ENCODE assay signal across 25 cellular contexts in the genomic region with DNA sequence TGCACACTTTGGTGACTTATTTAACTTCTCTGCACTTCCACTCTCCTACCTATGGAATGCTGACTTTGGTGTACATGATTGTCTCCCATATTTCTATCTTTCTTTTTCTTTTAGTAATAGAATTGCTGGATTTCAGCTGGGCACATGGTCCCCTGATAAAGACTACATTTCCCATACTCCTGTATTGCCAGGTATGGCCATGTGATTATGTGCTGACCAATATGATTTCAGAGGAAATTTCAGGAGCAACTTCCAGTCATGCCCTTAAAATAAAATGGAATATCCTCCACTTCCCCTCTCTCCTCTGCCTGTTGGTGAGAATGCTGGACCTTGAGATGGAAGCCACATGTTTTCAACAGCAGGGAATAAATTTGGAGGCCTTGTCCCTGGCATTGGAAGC.
"Had no signal": no experiment of that assay in that cellular context is flagged by ENCODE, and none has a peak within 500 bp of the region (broad histone marks: within the 10 kb centered on the region; RNA-seq: fewer than 3 reads in every experiment).

No MANE protein-coding gene starts in this region.

- H3K4me3 ChIP-seq: breast epithelium, esophagus muscularis mucosa, heart right ventricle, left lung, lung, mucosa of descending colon, spleen, transverse colon had no signal

- H3K36me3 Mint-ChIP-seq: activated CD4-positive, alpha-beta memory T cell treated with anti-CD3 and anti-CD28 coated beads for 36 hours; activated naive CD4-positive, alpha-beta T cell treated with anti-CD3 and anti-CD28 coated beads, Interleukin-2, amount 50 U/mL, for 24 hours; natural killer cell treated with Interleukin-12 subunit alpha and Interleukin-12 subunit beta and Interleukin-15 and Interleukin-18, amount 100 ng/mL, for 72 hours had no signal

- H3K9me3 ChIP-seq: breast epithelium, esophagus muscularis mucosa, heart right ventricle, left lung, mucosa of descending colon, spleen, transverse colon had no signal

- ATAC-seq: activated CD4-positive, CD25-positive, alpha-beta regulatory T cell treated with anti-CD3 and anti-CD28 coated beads, Interleukin-2, amount 50 U/mL, for 24 hours; activated naive CD8-positive, alpha-beta T cell treated with anti-CD3 and anti-CD28 coated beads, Interleukin-2, amount 50 U/mL, for 24 hours; activated T-cell treated with anti-CD3 and anti-CD28 coated beads, Interleukin-2, amount 50 U/mL, for 4 hours; foreskin keratinocyte; heart right ventricle; left lung; mucosa of descending colon; natural killer cell treated with Interleukin-12 subunit alpha and Interleukin-12 subunit beta and Interleukin-15 and Interleukin-18, amount 100 ng/mL, for 72 hours; right cardiac atrium had no signal

- H3K4me1 ChIP-seq: breast epithelium, esophagus muscularis mucosa, foreskin keratinocyte, heart right ventricle, left lung, spleen, transverse colon had no signal

- H3K27me3 ChIP-seq: foreskin keratinocyte had no signal

- H3K36me3 ChIP-seq: breast epithelium, esophagus muscularis mucosa, heart right ventricle, left lung, spleen, transverse colon had no signal

- H3K27ac ChIP-seq: breast epithelium, esophagus muscularis mucosa, foreskin keratinocyte, heart right ventricle, left lung, spleen, transverse colon, VCaP had no signal

- H3K9me3 Mint-ChIP-seq: activated CD4-positive, alpha-beta memory T cell treated with anti-CD3 and anti-CD28 coated beads for 36 hours; activated naive CD4-positive, alpha-beta T cell treated with anti-CD3 and anti-CD28 coated beads, Interleukin-2, amount 50 U/mL, for 24 hours; activated naive CD8-positive, alpha-beta T cell treated with anti-CD3 and anti-CD28 coated beads, Interleukin-2, amount 50 U/mL, for 24 hours; activated T-cell treated with anti-CD3 and anti-CD28 coated beads, Interleukin-2, amount 50 U/mL, for 4 hours; activated T-helper 2 cell treated with anti-CD3 and anti-CD28 coated beads, Interferon-gamma antibody, Interleukin-2, Interleukin-4, amounts not matched to agents 10 μg/mL and 5 μg/mL and 100 μg/mL, durations not matched to agents 14 hours and 24 hours and 36 hours; dendritic cell treated with granulocyte-macrophage colony-stimulating factor and Interleukin-4, amounts not matched to agents 40 ng/mL and 50 ng/mL, for 4 days; natural killer cell treated with Interleukin-12 subunit alpha and Interleukin-12 subunit beta and Interleukin-15 and Interleukin-18, amount 100 ng/mL, for 72 hours had no signal

- H3K4me1 Mint-ChIP-seq: activated naive CD4-positive, alpha-beta T cell treated with anti-CD3 and anti-CD28 coated beads, Interleukin-2, amount 50 U/mL, for 24 hours; activated naive CD8-positive, alpha-beta T cell treated with anti-CD3 and anti-CD28 coated beads, Interleukin-2, amount 50 U/mL, for 24 hours had no signal

- DNase-seq: activated CD4-positive, alpha-beta memory T cell treated with anti-CD3 and anti-CD28 coated beads for 36 hours; activated CD4-positive, alpha-beta T cell treated with anti-CD3 and anti-CD28 coated beads for 48 hours; activated CD8-positive, alpha-beta memory T cell treated with anti-CD3 and anti-CD28 coated beads, Interleukin-2, amount 50 U/mL, for 48 hours; activated naive CD8-positive, alpha-beta T cell treated with anti-CD3 and anti-CD28 coated beads, Interleukin-2, amount 50 U/mL, for 24 hours; activated T-cell treated with anti-CD3 and anti-CD28 coated beads, Interleukin-2, amount 50 U/mL, for 4 hours; central memory CD4-positive, alpha-beta T cell; foreskin keratinocyte; heart right ventricle; kidney glomerular epithelial cell; left lung; mucosa of descending colon; right cardiac atrium; spleen; stimulated activated naive CD4-positive, alpha-beta T cell treated with Interleukin-2 at 50 U/mL for 16 hours; T-helper 9 cell; transverse colon had no signal

- H3K27ac Mint-ChIP-seq: activated CD4-positive, alpha-beta memory T cell treated with anti-CD3 and anti-CD28 coated beads for 36 hours; activated naive CD4-positive, alpha-beta T cell treated with anti-CD3 and anti-CD28 coated beads, Interleukin-2, amount 50 U/mL, for 24 hours; activated naive CD8-positive, alpha-beta T cell treated with anti-CD3 and anti-CD28 coated beads, Interleukin-2, amount 50 U/mL, for 24 hours; activated T-helper 2 cell treated with anti-CD3 and anti-CD28 coated beads, Interferon-gamma antibody, Interleukin-2, Interleukin-4, amounts not matched to agents 10 μg/mL and 5 μg/mL and 100 μg/mL, durations not matched to agents 14 hours and 24 hours and 36 hours; dendritic cell treated with granulocyte-macrophage colony-stimulating factor and Interleukin-4, amounts not matched to agents 40 ng/mL and 50 ng/mL, for 4 days; natural killer cell treated with Interleukin-12 subunit alpha and Interleukin-12 subunit beta and Interleukin-15 and Interleukin-18, amount 100 ng/mL, for 72 hours had no signal

- H3K4me3 Mint-ChIP-seq: activated CD4-positive, alpha-beta memory T cell treated with anti-CD3 and anti-CD28 coated beads for 36 hours; activated naive CD4-positive, alpha-beta T cell treated with anti-CD3 and anti-CD28 coated beads, Interleukin-2, amount 50 U/mL, for 24 hours; activated naive CD8-positive, alpha-beta T cell treated with anti-CD3 and anti-CD28 coated beads, Interleukin-2, amount 50 U/mL, for 24 hours; activated T-cell treated with anti-CD3 and anti-CD28 coated beads, Interleukin-2, amount 50 U/mL, for 4 hours; dendritic cell treated with granulocyte-macrophage colony-stimulating factor and Interleukin-4, amounts not matched to agents 40 ng/mL and 50 ng/mL, for 4 days; natural killer cell treated with Interleukin-12 subunit alpha and Interleukin-12 subunit beta and Interleukin-15 and Interleukin-18, amount 100 ng/mL, for 72 hours had no signal
